1 cellular context compared by ENCODE assay signal in the genomic region with DNA sequence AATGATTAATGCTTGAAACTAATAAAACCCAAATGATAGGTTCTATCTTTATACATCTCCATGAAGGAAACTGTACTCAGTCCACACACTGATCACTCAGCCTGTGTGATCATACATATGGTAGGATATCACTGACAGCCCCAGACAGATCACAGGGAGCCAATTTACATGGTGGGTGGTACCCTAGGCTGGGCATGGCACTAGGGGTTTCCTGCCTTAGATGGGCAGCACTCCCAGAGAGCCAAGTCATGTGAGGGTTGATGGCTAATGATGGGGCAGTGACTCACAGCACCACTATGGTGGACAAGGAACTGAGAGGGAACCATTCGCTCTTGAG.
TF ChIP-seq lines count a peak whose summit lies in the region.

No MANE protein-coding gene starts in this region.

TF ChIP-seq in SK-N-SH, 30 proteins besides CTCF, POLR2A, EP300 and RAD21 (continued from another document):
- TF ChIP-seq, protein P1, sequence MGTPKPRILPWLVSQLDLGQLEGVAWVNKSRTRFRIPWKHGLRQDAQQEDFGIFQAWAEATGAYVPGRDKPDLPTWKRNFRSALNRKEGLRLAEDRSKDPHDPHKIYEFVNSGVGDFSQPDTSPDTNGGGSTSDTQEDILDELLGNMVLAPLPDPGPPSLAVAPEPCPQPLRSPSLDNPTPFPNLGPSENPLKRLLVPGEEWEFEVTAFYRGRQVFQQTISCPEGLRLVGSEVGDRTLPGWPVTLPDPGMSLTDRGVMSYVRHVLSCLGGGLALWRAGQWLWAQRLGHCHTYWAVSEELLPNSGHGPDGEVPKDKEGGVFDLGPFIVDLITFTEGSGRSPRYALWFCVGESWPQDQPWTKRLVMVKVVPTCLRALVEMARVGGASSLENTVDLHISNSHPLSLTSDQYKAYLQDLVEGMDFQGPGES (IDR thresholded peaks at IDR 0.05; ENCODE audit: low read depth, low read length): no peak
- TF ChIP-seq, protein P2, sequence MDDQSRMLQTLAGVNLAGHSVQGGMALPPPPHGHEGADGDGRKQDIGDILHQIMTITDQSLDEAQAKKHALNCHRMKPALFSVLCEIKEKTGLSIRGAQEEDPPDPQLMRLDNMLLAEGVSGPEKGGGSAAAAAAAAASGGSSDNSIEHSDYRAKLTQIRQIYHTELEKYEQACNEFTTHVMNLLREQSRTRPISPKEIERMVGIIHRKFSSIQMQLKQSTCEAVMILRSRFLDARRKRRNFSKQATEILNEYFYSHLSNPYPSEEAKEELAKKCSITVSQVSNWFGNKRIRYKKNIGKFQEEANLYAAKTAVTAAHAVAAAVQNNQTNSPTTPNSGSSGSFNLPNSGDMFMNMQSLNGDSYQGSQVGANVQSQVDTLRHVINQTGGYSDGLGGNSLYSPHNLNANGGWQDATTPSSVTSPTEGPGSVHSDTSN (IDR thresholded peaks at IDR 0.05): no peak
- TF ChIP-seq TCF12 (IDR thresholded peaks at IDR 0.05): no peak
- TF ChIP-seq MXI1 (IDR thresholded peaks at IDR 0.05; ENCODE audit: low read depth, low read length): peak; percentile 58; the same call in 1 of the 2 replicates
